Comparison of ENCODE assay signal across 37 cellular contexts in the genomic region with DNA sequence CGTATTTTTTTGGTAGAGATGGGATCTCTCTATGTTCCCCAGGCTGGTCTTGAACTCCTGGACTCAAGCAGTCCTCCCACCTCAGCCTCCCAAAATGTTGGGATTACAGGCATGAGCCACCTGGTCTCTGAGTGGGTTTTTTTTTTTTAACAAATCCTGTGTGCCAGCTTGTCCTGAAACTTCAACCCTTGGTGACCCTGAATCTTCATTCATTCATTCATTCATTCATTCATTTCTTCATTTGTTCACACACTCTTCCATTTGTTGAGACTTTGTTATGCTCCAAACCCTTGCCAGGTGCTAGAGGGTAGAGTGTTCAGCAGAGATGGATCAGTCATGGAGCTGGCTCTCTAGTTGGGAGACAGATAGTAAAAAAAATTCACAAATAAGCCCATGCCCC.
"Had no signal": no experiment of that assay in that cellular context is flagged by ENCODE, and none has a peak within 500 bp of the region (broad histone marks: within the 10 kb centered on the region; RNA-seq: fewer than 3 reads in every experiment).

No MANE protein-coding gene starts in this region.

- H3K4me3 ChIP-seq: adrenal gland, cardiac muscle cell had no signal

- H3K27ac Mint-ChIP-seq: activated B cell treated with CpG ODN at 0.5 μM for 24 hours; activated CD4-positive, alpha-beta memory T cell treated with anti-CD3 and anti-CD28 coated beads for 36 hours; activated CD4-positive, alpha-beta T cell treated with anti-CD3 and anti-CD28 coated beads, Interleukin-2, amount 10 ng/mL, durations not matched to agents 24 days and 14 days; activated CD8-positive, alpha-beta T cell treated with anti-CD3 and anti-CD28 coated beads for 36 hours; activated naive CD4-positive, alpha-beta T cell treated with anti-CD3 and anti-CD28 coated beads for 36 hours; activated naive CD4-positive, alpha-beta T cell treated with anti-CD3 and anti-CD28 coated beads, Interleukin-2, amount 50 U/mL, for 72 hours; activated naive CD8-positive, alpha-beta T cell treated with anti-CD3 and anti-CD28 coated beads for 36 hours; activated T-cell treated with anti-CD3 and anti-CD28 coated beads, Interleukin-2, amount 50 U/mL, for 72 hours; activated T-helper 1 cell treated with anti-CD3 and anti-CD28 coated beads, Interleukin-12 subunit alpha, Interleukin-12 subunit beta, Interleukin-2, Interleukin-4 antibody, amounts not matched to agents 30 ng/mL and 10 ng/mL and 1 ng/mL, durations not matched to agents 14 hours and 24 hours and 36 hours; activated T-helper 17 cell treated with anti-CD3 and anti-CD28 coated beads, Interleukin-2, amount 50 U/mL, for 72 hours; T-cell; T-helper 2 cell treated with Interferon-gamma antibody and Interleukin-4, amounts not matched to agents 5 μg/mL and 100 μg/mL, for 36 hours had no signal

- H3K4me3 Mint-ChIP-seq: activated B cell treated with CpG ODN at 0.5 μM for 24 hours; activated CD4-positive, alpha-beta memory T cell treated with anti-CD3 and anti-CD28 coated beads for 36 hours; activated CD4-positive, alpha-beta T cell treated with anti-CD3 and anti-CD28 coated beads, Interleukin-2, amount 10 ng/mL, durations not matched to agents 24 days and 14 days; activated CD8-positive, alpha-beta T cell treated with anti-CD3 and anti-CD28 coated beads for 36 hours; activated naive CD4-positive, alpha-beta T cell treated with anti-CD3 and anti-CD28 coated beads for 36 hours; activated naive CD8-positive, alpha-beta T cell treated with anti-CD3 and anti-CD28 coated beads for 36 hours; activated T-cell treated with anti-CD3 and anti-CD28 coated beads, Interleukin-2, amount 50 U/mL, for 4 hours; activated T-cell treated with anti-CD3 and anti-CD28 coated beads, Interleukin-2, amount 50 U/mL, for 72 hours; activated T-helper 1 cell treated with anti-CD3 and anti-CD28 coated beads, Interleukin-12 subunit alpha, Interleukin-12 subunit beta, Interleukin-2, Interleukin-4 antibody, amounts not matched to agents 30 ng/mL and 10 ng/mL and 1 ng/mL, durations not matched to agents 14 hours and 24 hours and 36 hours; activated T-helper 17 cell treated with anti-CD3 and anti-CD28 coated beads, Interleukin-2, amount 50 U/mL, for 72 hours; central memory CD8-positive, alpha-beta T cell; T-cell; T-helper 2 cell treated with Interferon-gamma antibody and Interleukin-4, amounts not matched to agents 5 μg/mL and 100 μg/mL, for 36 hours had no signal

- DNase-seq: activated B cell treated with CpG ODN at 0.5 μM for 24 hours; activated CD4-positive, alpha-beta memory T cell treated with anti-CD3 and anti-CD28 coated beads for 36 hours; activated CD4-positive, alpha-beta T cell treated with anti-CD3 and anti-CD28 coated beads for 4 hours; activated CD4-positive, alpha-beta T cell treated with anti-CD3 and anti-CD28 coated beads, Interleukin-2, amount 10 ng/mL, durations not matched to agents 24 days and 14 days; activated CD4-positive, alpha-beta T cell treated with anti-CD3 and anti-CD28 coated beads, Interleukin-2, amount 50 U/mL, for 1 hour; activated CD4-positive, alpha-beta T cell treated with anti-CD3 and anti-CD28 coated beads, Interleukin-2, amount 50 U/mL, for 4 hours; activated CD4-positive, CD25-positive, alpha-beta regulatory T cell treated with anti-CD3 and anti-CD28 coated beads, Interleukin-2, amount 50 U/mL, for 72 hours; activated CD8-positive, alpha-beta memory T cell treated with anti-CD3 and anti-CD28 coated beads, Interleukin-2, amount 50 U/mL, for 4 hours; activated CD8-positive, alpha-beta T cell treated with anti-CD3 and anti-CD28 coated beads for 36 hours; activated effector memory CD4-positive, alpha-beta T cell treated with anti-CD3 and anti-CD28 coated beads, Interleukin-2, amount 50 U/mL, for 16 hours; activated gamma-delta T cell treated with Interleukin-2 at 50 U/mL for 16 hours; activated naive CD4-positive, alpha-beta T cell; activated naive CD4-positive, alpha-beta T cell treated with anti-CD3 and anti-CD28 coated beads for 36 hours; activated naive CD4-positive, alpha-beta T cell treated with anti-CD3 and anti-CD28 coated beads, Interleukin-2, amount 50 U/mL, for 16 hours; activated naive CD8-positive, alpha-beta T cell treated with anti-CD3 and anti-CD28 coated beads for 36 hours; activated T-cell treated with anti-CD3 and anti-CD28 coated beads for 4 hours; activated T-cell treated with anti-CD3 and anti-CD28 coated beads, Interleukin-2, amount 50 U/mL, for 1 hour; activated T-cell treated with anti-CD3 and anti-CD28 coated beads, Interleukin-2, amount 50 U/mL, for 4 hours; activated T-cell treated with anti-CD3 and anti-CD28 coated beads, Interleukin-2, amount 50 U/mL, for 72 hours; amniotic stem cell; aorta; caudate nucleus; cerebellar nuclear complex; T-cell; T-helper 2 cell; T-helper 9 cell had no signal

- H3K9me3 ChIP-seq: adrenal gland had no signal

- ATAC-seq: activated CD8-positive, alpha-beta T cell treated with anti-CD3 and anti-CD28 coated beads for 36 hours; activated naive CD4-positive, alpha-beta T cell treated with anti-CD3 and anti-CD28 coated beads, Interleukin-2, amount 50 U/mL, for 72 hours; activated T-cell treated with anti-CD3 and anti-CD28 coated beads, Interleukin-2, amount 50 U/mL, for 4 hours; activated T-cell treated with anti-CD3 and anti-CD28 coated beads, Interleukin-2, amount 50 U/mL, for 72 hours; activated T-helper 17 cell treated with anti-CD3 and anti-CD28 coated beads, Interleukin-2, amount 50 U/mL, for 72 hours; T-cell had no signal

- H3K4me1 Mint-ChIP-seq: activated B cell treated with CpG ODN at 0.5 μM for 24 hours; activated naive CD8-positive, alpha-beta T cell treated with anti-CD3 and anti-CD28 coated beads for 36 hours; activated T-helper 17 cell treated with anti-CD3 and anti-CD28 coated beads, Interleukin-2, amount 50 U/mL, for 72 hours; central memory CD8-positive, alpha-beta T cell; T-cell had no signal

- H3K36me3 Mint-ChIP-seq: brain had no signal

- H3K27ac ChIP-seq: adrenal gland, cardiac muscle cell, VCaP had no signal

- H3K36me3 ChIP-seq: adrenal gland, cardiac muscle cell had no signal

- FAIRE-seq: bronchial epithelial cell, TTC549 had no signal

- H3K27me3 ChIP-seq: adrenal gland, cardiac muscle cell had no signal
